ENCODE assay signal across 23 cellular contexts in the genomic region with DNA sequence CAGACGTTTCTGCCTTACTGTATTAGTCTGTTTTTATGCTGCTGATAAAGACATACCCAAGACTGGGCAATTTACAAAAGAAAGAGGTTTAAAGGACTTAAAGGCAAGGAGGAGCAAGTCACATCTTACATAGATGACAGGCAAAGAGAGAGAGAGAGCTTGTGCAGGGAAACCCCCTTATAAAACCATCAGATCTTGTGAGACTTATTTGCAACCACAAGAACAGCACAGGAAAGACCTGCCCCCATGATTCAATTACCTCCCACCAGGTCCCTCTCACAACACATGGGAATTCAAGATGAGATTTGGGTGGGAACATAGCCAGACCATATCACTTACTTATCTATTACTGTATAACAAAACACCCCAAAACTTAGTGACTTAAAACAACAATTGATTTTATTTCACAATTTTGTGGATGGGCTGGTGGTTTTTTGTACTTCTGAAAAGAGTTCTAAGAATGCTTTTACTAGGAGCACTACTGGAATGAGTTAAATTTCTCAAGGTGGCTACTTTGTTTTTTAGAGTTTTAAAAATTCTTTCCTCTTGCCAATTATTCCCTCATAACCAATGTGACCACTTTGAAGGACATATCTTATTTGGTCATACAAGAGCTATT. TPM values are rescaled to one million over a fixed set of nuclear protein-coding genes. Genes with fewer than 3 reads are reported as not detected.
A peak's percentile ranks its signal among the peaks of the same experiment; 100 is the strongest.
DNase-seq lines count a peak whose midpoint lies in the region; TF ChIP-seq lines count a peak whose summit lies in the region.
"Had no signal": no experiment of that assay in that cellular context is flagged by ENCODE, and none has a peak within 500 bp of the region (broad histone marks: within the 10 kb centered on the region; RNA-seq: fewer than 3 reads in every experiment).

No MANE protein-coding gene starts in this region.

- H4K5ac ChIP-seq in H9 (ENCODE audit: insufficient read length, low read depth, low read length) = no peak overlapping the region

- no peaks in the 10 kb centered on the region for H3K27me3 Mint-ChIP-seq in chondrocyte (ENCODE audit: low read depth)
- no peaks in the 10 kb centered on the region for H3K27me3 Mint-ChIP-seq in H9 (ENCODE audit: low read depth)
- H3K27me3 Mint-ChIP-seq in endothelial cell (ENCODE audit: unreplicated experiment) = no peaks in the 10 kb centered on the region
- H3K27me3 Mint-ChIP-seq: activated CD4-positive, alpha-beta T cell treated with anti-CD3 and anti-CD28 coated beads, Interleukin-2, amount 10 ng/mL, durations not matched to agents 7 days and 5 days; naive B cell had no signal

- no peak overlapping the region for H3K18ac ChIP-seq in H9 (ENCODE audit: insufficient read length, low read depth, low read length)

- peak overlapping the region; percentile 49 for H3K27ac Mint-ChIP-seq in chondrocyte (ENCODE audit: unreplicated experiment)
- H3K27ac Mint-ChIP-seq in H9 = no peak overlapping the region
- no peak overlapping the region for H3K27ac Mint-ChIP-seq in endothelial cell (ENCODE audit: unreplicated experiment)
- H3K27ac Mint-ChIP-seq: activated CD4-positive, alpha-beta T cell treated with anti-CD3 and anti-CD28 coated beads, Interleukin-2, amount 10 ng/mL, durations not matched to agents 7 days and 5 days; naive B cell had no signal

- in situ Hi-C loops in KBM-7 (cut with MboI; ENCODE audit: low pct_unique_long_range_greater_than_20kb, low sequenced_read_pairs) = no loop called here

- H4K20me1 ChIP-seq in osteoblast (ENCODE audit: insufficient read depth, low read length) (peaks cover 33% of the 10 kb centered on the region), H9 (ENCODE audit: control insufficient read depth, insufficient read depth, insufficient read length) (no peaks in the 10 kb centered on the region)

- peaks cover 10% of the 10 kb centered on the region for H3K9me3 Mint-ChIP-seq in chondrocyte (ENCODE audit: low read depth)
- peaks cover 13 to 15% of the 10 kb centered on the region in 2 experiments for H3K9me3 Mint-ChIP-seq in H9
- peaks cover 4% of the 10 kb centered on the region for H3K9me3 Mint-ChIP-seq in endothelial cell (ENCODE audit: unreplicated experiment)

- no peaks in the 10 kb centered on the region for H3K9me3 ChIP-seq in osteoblast (ENCODE audit: low read depth, low read length)
- no peaks in the 10 kb centered on the region for H3K9me3 ChIP-seq in H9 (ENCODE audit: control insufficient read depth, low read depth, low read length)
- H3K9me3 ChIP-seq: SK-N-SH, testis had no signal

- no peak overlapping the region for H3K9ac ChIP-seq in H9 (ENCODE audit: extremely low read depth, insufficient read length, low read length)
- H3K9ac ChIP-seq: parathyroid adenoma, SK-N-SH had no signal

- no peak overlapping the region for H2BK120ac ChIP-seq in H9 (ENCODE audit: low read depth, low read length, poor library complexity, severe bottlenecking)

- H3K4me1 ChIP-seq in ACC112 (ENCODE audit: control insufficient read depth, insufficient read depth, low read length, unreplicated experiment) = peaks cover 34% of the 10 kb centered on the region
- peaks cover 24% of the 10 kb centered on the region for H3K4me1 ChIP-seq in osteoblast (ENCODE audit: insufficient read depth, low read length)
- no peaks in the 10 kb centered on the region for H3K4me1 ChIP-seq in H9 (ENCODE audit: insufficient read depth, low read length)
- H3K4me1 ChIP-seq: parathyroid adenoma, testis had no signal

- peaks cover 70% of the 10 kb centered on the region for H3K4me1 Mint-ChIP-seq in chondrocyte (ENCODE audit: low read depth)
- no peaks in the 10 kb centered on the region for H3K4me1 Mint-ChIP-seq in H9
- H3K4me1 Mint-ChIP-seq in endothelial cell (ENCODE audit: unreplicated experiment) = peaks cover 4% of the 10 kb centered on the region

- TF ChIP-seq CTCF in chondrocyte (IDR thresholded peaks at IDR 0.05) (no peak), osteoblast (IDR thresholded peaks at IDR 0.05; ENCODE audit: extremely low read depth, low read depth, low read length) (no peak), H9 (conservative IDR thresholded peaks at IDR 0.05) (no peak), endothelial cell (IDR thresholded peaks at IDR 0.05; ENCODE audit: unreplicated experiment) (no peak)

- no peak overlapping the region for H2AFZ ChIP-seq in ACC112 (ENCODE audit: low read length, unreplicated experiment)
- H2AFZ ChIP-seq in osteoblast (ENCODE audit: low read length) = no peak overlapping the region
- no peak overlapping the region for H2AFZ ChIP-seq in H9 (ENCODE audit: low read length)
- H2AFZ ChIP-seq: parathyroid adenoma had no signal

- no peaks in the 10 kb centered on the region for H3K23me2 ChIP-seq in H9 (ENCODE audit: insufficient read length, low read depth, low read length, poor library complexity, severe bottlenecking)

- no peak overlapping the region for H2AK5ac ChIP-seq in H9 (ENCODE audit: insufficient read length, low read length)

- DNase-seq in KBM-7 (peak; percentile 41), chondrocyte (ENCODE audit: low spot score) (no peak), osteoblast (ENCODE audit: insufficient read length, low spot score, missing footprints) (no peak), NAMALWA (ENCODE audit: low spot score) (no peak), H9 (no peak), HK-2 (ENCODE audit: unreplicated experiment) (no peak), endothelial cell (ENCODE audit: low spot score) (no peak)
- DNase-seq: activated CD4-positive, alpha-beta T cell treated with anti-CD3 and anti-CD28 coated beads, Interleukin-2, amount 10 ng/mL, durations not matched to agents 7 days and 5 days; activated CD8-positive, alpha-beta memory T cell treated with anti-CD3 and anti-CD28 coated beads, Interleukin-2, amount 50 U/mL, for 48 hours; activated naive CD4-positive, alpha-beta T cell treated with Interleukin-2 at 50 U/mL for 16 hours; CD4-positive, CD25-positive, alpha-beta regulatory T cell; cerebellar nuclear complex; effector CD4-positive, alpha-beta T cell; IMR-90; kidney glomerular epithelial cell; mesendoderm; naive B cell; NCI-H69; SK-N-SH; testis had no signal

- H3K79me2 ChIP-seq in ACC112 (ENCODE audit: control insufficient read depth, insufficient read depth, low read length, unreplicated experiment) = peaks cover 95% of the 10 kb centered on the region
- H3K79me2 ChIP-seq in osteoblast (ENCODE audit: insufficient read depth, low read length) = peaks cover 100% of the 10 kb centered on the region
- no peaks in the 10 kb centered on the region for H3K79me2 ChIP-seq in H9 (ENCODE audit: insufficient read depth, low read length)
- H3K79me2 ChIP-seq: parathyroid adenoma had no signal

- no peak overlapping the region for H3K4me3 Mint-ChIP-seq in chondrocyte (ENCODE audit: unreplicated experiment)
- no peak overlapping the region for H3K4me3 Mint-ChIP-seq in H9
- no peak overlapping the region for H3K4me3 Mint-ChIP-seq in endothelial cell (ENCODE audit: unreplicated experiment)
- H3K4me3 Mint-ChIP-seq: activated CD4-positive, alpha-beta T cell treated with anti-CD3 and anti-CD28 coated beads, Interleukin-2, amount 10 ng/mL, durations not matched to agents 7 days and 5 days; naive B cell had no signal

- H2BK20ac ChIP-seq in H9 (ENCODE audit: low read depth, low read length, poor library complexity, severe bottlenecking) = no peak overlapping the region

- no CpG with 5 or more reads among the region's 1 CpG for WGBS in H9 (ENCODE audit: extremely low coverage, insufficient read length, low lambda C conversion rate)

- H3K36me3 Mint-ChIP-seq in chondrocyte (ENCODE audit: low read depth) (peaks cover 15% of the 10 kb centered on the region), H9 (ENCODE audit: insufficient read depth in 1 of 3, low read depth in 3 of 3) (peaks cover 3 to 9% (median 4%) of the 10 kb centered on the region in 3 experiments; a peak in 6 of 7 replicates), endothelial cell (ENCODE audit: low read depth, unreplicated experiment) (peaks cover 3% of the 10 kb centered on the region)
- H3K36me3 Mint-ChIP-seq: CD4-positive, CD25-positive, alpha-beta regulatory T cell; naive B cell had no signal

- H2BK5ac ChIP-seq in H9 (ENCODE audit: insufficient read length, low read length) = no peak overlapping the region

- H4K91ac ChIP-seq in H9 (ENCODE audit: insufficient read length, low read depth, low read length) = no peak overlapping the region

- no peak overlapping the region for H4K8ac ChIP-seq in H9 (replicated peaks; ENCODE audit: insufficient read length, low read depth, low read length)

- no peak overlapping the region for H3K56ac ChIP-seq in H9 (ENCODE audit: insufficient read length, low read depth, low read length)

- H2BK12ac ChIP-seq in H9 (ENCODE audit: insufficient read length, low read depth, low read length) = no peak overlapping the region

- H3K36me3 ChIP-seq in ACC112 (ENCODE audit: insufficient read depth, low read length) (peaks cover 16% of the 10 kb centered on the region), osteoblast (ENCODE audit: insufficient read depth, low read length) (peaks cover 19% of the 10 kb centered on the region)

- no peak overlapping the region for H3K4ac ChIP-seq in H9 (ENCODE audit: low read depth, low read length)

- no peak overlapping the region for H3T11ph ChIP-seq in H9 (ENCODE audit: low read length)

- H3K27me3 ChIP-seq in ACC112 (ENCODE audit: insufficient read depth, low read length) = no peaks in the 10 kb centered on the region
- H3K27me3 ChIP-seq in osteoblast (ENCODE audit: insufficient read depth, low read length) = no peaks in the 10 kb centered on the region
- H3K27me3 ChIP-seq in H9 (ENCODE audit: insufficient read depth, low read length) = no peaks in the 10 kb centered on the region
- H3K27me3 ChIP-seq: testis had no signal

- no peak overlapping the region for H3K23ac ChIP-seq in H9 (ENCODE audit: insufficient read length, low read depth, low read length)

- no peaks in the 10 kb centered on the region for H3K79me1 ChIP-seq in H9 (ENCODE audit: insufficient read depth, low read depth, low read length, poor library complexity, severe bottlenecking)

- H3K4me3 ChIP-seq in ACC112 (ENCODE audit: low read depth, low read length) (no peak overlapping the region), osteoblast (ENCODE audit: insufficient read depth, low read length) (no peak overlapping the region)
- H3K4me3 ChIP-seq: testis had no signal

- no peak overlapping the region for H2BK15ac ChIP-seq in H9 (ENCODE audit: low read depth, low read length)

- H3K4me2 ChIP-seq in osteoblast (ENCODE audit: insufficient read depth, low read length) (no peak overlapping the region), H9 (ENCODE audit: insufficient read depth, insufficient read length, low read length) (no peak overlapping the region)
- H3K4me2 ChIP-seq: SK-N-SH had no signal

- peak overlapping the region; percentile 32; the same call in 1 of the 2 replicates for H3K27ac ChIP-seq in ACC112 (ENCODE audit: low read depth, low read length)
- H3K27ac ChIP-seq in osteoblast (ENCODE audit: low read depth, low read length) = peak overlapping the region; percentile 47
- H3K27ac ChIP-seq in H9 (ENCODE audit: insufficient read length, low read depth, low read length) = no peak overlapping the region
- H3K27ac ChIP-seq: parathyroid adenoma, RWPE1 had no signal

- no peak overlapping the region for H3K14ac ChIP-seq in H9 (ENCODE audit: insufficient read depth, low read length)

RNA-seq across cellular contexts. Expression of a gene that starts 10.3 kb away (rescaled TPM):
- total RNA-seq in chondrocyte (96.3 to 135 TPM (median 107 TPM) in 3 replicates), osteoblast (25.0 and 28.6 TPM in 2 replicates), H9 (2021) (5.8 and 6.3 TPM in 2 replicates), endothelial cell (ENCODE audit: unreplicated experiment) (22.3 TPM)
